Comparison of ENCODE assay signal across 16 cellular contexts in the genomic region with DNA sequence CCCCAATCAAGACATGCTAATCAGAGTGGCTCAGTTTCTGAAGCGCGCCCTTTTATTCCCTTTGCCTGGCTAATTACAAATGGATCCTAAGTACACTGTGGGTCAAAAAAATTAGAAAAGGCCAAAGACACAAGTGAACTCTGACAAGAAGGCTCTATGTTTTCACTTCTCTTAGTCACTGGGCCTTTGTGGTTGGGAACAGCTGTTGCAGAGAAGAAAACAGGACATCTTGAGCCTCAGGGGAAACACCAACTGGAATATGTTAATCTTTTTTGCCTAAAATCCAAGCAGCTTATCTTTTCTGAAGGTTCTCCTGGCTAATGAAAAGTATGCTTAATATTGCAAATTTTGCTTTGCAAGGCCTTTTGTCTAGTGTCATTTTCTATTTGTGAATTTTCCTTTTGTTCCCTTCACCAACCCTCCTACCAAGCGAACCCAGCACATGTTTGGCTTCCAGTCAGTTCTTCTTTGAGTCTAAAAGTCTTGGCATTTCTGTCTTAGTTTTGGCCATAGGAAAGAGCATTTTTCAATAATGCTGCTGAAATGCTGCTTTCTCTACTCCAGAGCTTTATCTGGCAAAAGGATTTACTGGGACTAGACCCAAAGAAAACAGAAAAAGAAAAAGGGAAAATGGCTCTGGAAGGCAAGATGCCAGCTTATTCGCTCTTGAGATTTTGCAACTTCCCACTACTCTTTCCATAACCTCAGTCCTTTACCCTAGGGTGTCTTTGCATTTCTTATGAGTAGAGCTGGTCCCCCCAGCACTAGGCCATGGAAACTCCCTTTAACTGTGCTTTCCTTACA.
DNase-seq lines count a peak whose midpoint lies in the region; ATAC-seq, FAIRE-seq and TF ChIP-seq lines count a peak whose summit lies in the region.
"Had no signal": no experiment of that assay in that cellular context is flagged by ENCODE, and none has a peak within 500 bp of the region (broad histone marks: within the 10 kb centered on the region; RNA-seq: fewer than 3 reads in every experiment).

No MANE protein-coding gene starts in this region.

- DNase-seq in Right ventricle myocardium superior (no peak), right atrium auricular region (ENCODE audit: low spot score) (no peak), fibroblast of the conjunctiva (ENCODE audit: low read depth) (peak; percentile 82), omental fat pad (ENCODE audit: low spot score) (no peak), NCI-H345 (lab: John Stamatoyannopoulos, UW) (no peak), DMS79 treated with DMSO at 0.1 percent for 48 hours (lab: John Stamatoyannopoulos, UW) (no peak), urothelium cell line (ENCODE audit: low spot score) (no peak)
- DNase-seq: activated CD4-positive, alpha-beta T cell treated with anti-CD3 and anti-CD28 coated beads, Interleukin-2, amount 50 U/mL, for 1 hour; activated naive CD4-positive, alpha-beta T cell treated with anti-CD3 and anti-CD28 coated beads, Interleukin-2, amount 10 ng/mL, durations not matched to agents 7 days and 5 days; endodermal cell; GDM1; immature natural killer cell; Kasumi-1; NCI-H526; occipital lobe had no signal

- H3K27me3 ChIP-seq in right atrium auricular region, result no peaks in the 10 kb centered on the region

- H3K27ac ChIP-seq in right atrium auricular region, result peak overlapping the region in 1 of 2 donors; percentile 51

- TF ChIP-seq CTCF in right atrium auricular region (IDR thresholded peaks at IDR 0.05) (no peak), omental fat pad (IDR thresholded peaks at IDR 0.05) (no peak)

- peaks cover 0 to 21% of the 10 kb centered on the region in 2 donors for H3K9me3 ChIP-seq in right atrium auricular region

- ATAC-seq in Right ventricle myocardium superior (ENCODE audit: poor library complexity), result peak; percentile 89
- ATAC-seq in omental fat pad (ENCODE audit: low FRiP score), result peak; percentile 59
- no peak for ATAC-seq in GM21723 (IDR thresholded peaks at IDR 0.05; ENCODE audit: unreplicated experiment)

- no peak for FAIRE-seq in urothelium cell line (lab: Jason Lieb, UNC)

- peaks cover 0 to 4% of the 10 kb centered on the region in 2 donors for H3K4me1 ChIP-seq in right atrium auricular region

- H3K36me3 ChIP-seq in right atrium auricular region, result no peaks in the 10 kb centered on the region

- intact Hi-C loops in Right ventricle myocardium superior (cut with DNase I), result no loop called here

- no peak overlapping the region for H3K4me3 ChIP-seq in right atrium auricular region
